In genomic region chr14:101843665-101844064, GRCh38 we compare ENCODE assay signal across 9 cellular contexts.
DNase-seq lines count a peak whose midpoint lies in the region; ATAC-seq, FAIRE-seq and TF ChIP-seq lines count a peak whose summit lies in the region.
"Had no signal": no experiment of that assay in that cellular context is flagged by ENCODE, and none has a peak within 500 bp of the region (broad histone marks: within the 10 kb centered on the region; RNA-seq: fewer than 3 reads in every experiment).

No MANE protein-coding gene starts in this region.

- no CpG with 5 or more reads among the region's 7 CpGs for WGBS in H9 (ENCODE audit: extremely low coverage, insufficient read length, low lambda C conversion rate)
- 73% methylated on average over 7 of the region's 7 CpGs for WGBS in K562 (ENCODE audit: insufficient coverage, low coverage, missing lambda C conversion rate)

- H4K20me1 ChIP-seq in H9 (ENCODE audit: control insufficient read depth, insufficient read depth, insufficient read length), result no peaks in the 10 kb centered on the region
- H4K20me1 ChIP-seq in K562 (replicated peaks; ENCODE audit: control insufficient read depth, insufficient read depth, low read length), result peaks cover 22% of the 10 kb centered on the region; the same call in 1 of the 2 replicates

- no peak overlapping the region for H3K27ac ChIP-seq in H9 (ENCODE audit: insufficient read length, low read depth, low read length)
- H3K27ac ChIP-seq in K562 (ENCODE audit: extremely low read depth, low read depth, low read length), result no peak overlapping the region

- no peak overlapping the region for H4K8ac ChIP-seq in H9 (replicated peaks; ENCODE audit: insufficient read length, low read depth, low read length)

- no peak; the same call in 2 of the 3 replicates for ATAC-seq in K562
- ATAC-seq: left colon had no signal

- H3K79me2 ChIP-seq in H9 (ENCODE audit: insufficient read depth, low read length) (no peaks in the 10 kb centered on the region), K562 (ENCODE audit: control insufficient read depth, insufficient read depth, low read length) (peaks cover 69% of the 10 kb centered on the region)

- H3K4me1 Mint-ChIP-seq in H9, result peaks cover 24 to 28% of the 10 kb centered on the region in 2 experiments

- no peak overlapping the region for H2AK5ac ChIP-seq in H9 (ENCODE audit: insufficient read length, low read length)

- H3K9me3 ChIP-seq in H9 (ENCODE audit: control insufficient read depth, low read depth, low read length) (no peaks in the 10 kb centered on the region), K562 (replicated peaks; ENCODE audit: control insufficient read depth, insufficient read depth, low read depth, low read length) (no peaks in the 10 kb centered on the region)

- FAIRE-seq in GM12892 (lab: Jason Lieb, UNC), result peak; percentile 53
- FAIRE-seq in K562 (lab: Jason Lieb, UNC), result no peak

- H3K36me3 Mint-ChIP-seq in H9 (ENCODE audit: insufficient read depth in 1 of 3, low read depth in 3 of 3), result peaks cover 0 to 3% (median 0%) of the 10 kb centered on the region in 3 experiments; a peak in 1 of 7 replicates

- no peak overlapping the region for H2BK20ac ChIP-seq in H9 (ENCODE audit: low read depth, low read length, poor library complexity, severe bottlenecking)

- H3K4me3 ChIP-seq in K562, result no peak overlapping the region

- H3K14ac ChIP-seq in H9 (ENCODE audit: insufficient read depth, low read length), result no peak overlapping the region

- H3K9me1 ChIP-seq in K562 (ENCODE audit: control insufficient read depth, insufficient read depth, low read length), result peaks cover 3% of the 10 kb centered on the region

- no peaks in the 10 kb centered on the region for H3K27me3 Mint-ChIP-seq in H9 (ENCODE audit: low read depth)

- no peak overlapping the region for H2BK120ac ChIP-seq in H9 (ENCODE audit: low read depth, low read length, poor library complexity, severe bottlenecking)

- in situ Hi-C loops in K562 (cut with MboI), result no loop called here

- H3K36me3 ChIP-seq in K562 (ENCODE audit: control insufficient read depth, insufficient read depth, low read length), result peaks cover 55% of the 10 kb centered on the region

- H3K23me2 ChIP-seq in H9 (ENCODE audit: insufficient read length, low read depth, low read length, poor library complexity, severe bottlenecking), result no peaks in the 10 kb centered on the region

- no peak overlapping the region for H3K56ac ChIP-seq in H9 (ENCODE audit: insufficient read length, low read depth, low read length)

- DNase-seq in GM12892 (ENCODE audit: insufficient read length), result no peak
- DNase-seq in H9, result no peak
- DNase-seq in OCI-M1 (lab: John Stamatoyannopoulos, UW), result peak; percentile 19
- DNase-seq in K562 (ENCODE audit: extremely low read depth in 1 of 4, low spot score in 3 of 4), result no peak
- DNase-seq in pons (ENCODE audit: low spot score), result peak; percentile 42
- DNase-seq in inferior parietal cortex (ENCODE audit: extremely low spot score), result no peak
- no peak for DNase-seq in NCI-H1436 (lab: John Stamatoyannopoulos, UW)
- no peak for DNase-seq in NCI-H82 treated with DMSO at 0.1 percent for 48 hours (lab: John Stamatoyannopoulos, UW; ENCODE audit: unreplicated experiment)

- no peak overlapping the region for H2BK12ac ChIP-seq in H9 (ENCODE audit: insufficient read length, low read depth, low read length)

- TF ChIP-seq CTCF in H9 (conservative IDR thresholded peaks at IDR 0.05) (peak; percentile 59), K562 (IDR thresholded peaks at IDR 0.05 in 2 of 3, conservative IDR thresholded peaks at IDR 0.05 in 1 of 3; ENCODE audit: insufficient read depth in 2 of 3, low read depth in 1 of 3, low read length in 3 of 3) (peak in 2 of 3 experiments; percentile 27 to 30; a peak in 2 of 6 replicates)

- POLR2A ChIA-PET in K562 (lab: Yijun Ruan, JAX), result no interaction called here

- no peak overlapping the region for H4K91ac ChIP-seq in H9 (ENCODE audit: insufficient read length, low read depth, low read length)

- H2BK15ac ChIP-seq in H9 (ENCODE audit: low read depth, low read length), result no peak overlapping the region

- peaks cover 4% of the 10 kb centered on the region; the same call in 1 of the 2 replicates for H3K4me1 ChIP-seq in H9 (ENCODE audit: insufficient read depth, low read length)
- peaks cover 0 to 11% of the 10 kb centered on the region in 2 experiments; a peak in 3 of 5 replicates for H3K4me1 ChIP-seq in K562 (replicated peaks in 1 of 2; ENCODE audit: control insufficient read depth in 2 of 2, insufficient read depth in 2 of 2, low read length in 2 of 2)

- CTCF ChIA-PET in K562 (lab: Yijun Ruan, JAX; ENCODE audit: low intra/inter-chr PET ratio), result no interaction called here

- TF ChIP-seq EP300 in K562 (IDR thresholded peaks at IDR 0.05; ENCODE audit: low read length), result no peak

- no peak overlapping the region for H3K4ac ChIP-seq in H9 (ENCODE audit: low read depth, low read length)

- H2BK5ac ChIP-seq in H9 (ENCODE audit: insufficient read length, low read length), result no peak overlapping the region

- H3K4me3 Mint-ChIP-seq in H9, result peak overlapping the region in 1 of 2 experiments; percentile 28; a peak in 1 of 5 replicates

- TF ChIP-seq RAD21 in K562 (CRISPR knock-in tag; conservative IDR thresholded peaks at IDR 0.05 in 1 of 2, IDR thresholded peaks at IDR 0.05 in 1 of 2), result peak in 1 of 2 experiments; percentile 32; a peak in 2 of 4 replicates

- H3K23ac ChIP-seq in H9 (ENCODE audit: insufficient read length, low read depth, low read length), result no peak overlapping the region

- H3K4me2 ChIP-seq in H9 (ENCODE audit: insufficient read depth, insufficient read length, low read length), result no peak overlapping the region
- H3K4me2 ChIP-seq in K562 (ENCODE audit: insufficient read depth, low read length), result no peak overlapping the region

- no peak overlapping the region for H3K18ac ChIP-seq in H9 (ENCODE audit: insufficient read length, low read depth, low read length)

- no peaks in the 10 kb centered on the region for H3K9me3 Mint-ChIP-seq in H9

- TF ChIP-seq POLR2A in GM12892 (IDR thresholded peaks at IDR 0.05; ENCODE audit: low read depth, low read length) (no peak), K562 (conservative IDR thresholded peaks at IDR 0.05) (no peak)

- peak overlapping the region in 1 of 3 experiments; percentile 54; a peak in 1 of 7 replicates for H3K27ac Mint-ChIP-seq in H9

- H2AFZ ChIP-seq in H9 (ENCODE audit: low read length) (no peak overlapping the region), K562 (ENCODE audit: low read depth, low read length) (no peak overlapping the region)

- peaks cover 3% of the 10 kb centered on the region for H3K79me1 ChIP-seq in H9 (ENCODE audit: insufficient read depth, low read depth, low read length, poor library complexity, severe bottlenecking)

- intact Hi-C loops in K562 (cut with micrococcal nuclease), result no loop called here

- H4K5ac ChIP-seq in H9 (ENCODE audit: insufficient read length, low read depth, low read length), result no peak overlapping the region

- no peak overlapping the region for H3T11ph ChIP-seq in H9 (ENCODE audit: low read length)

- no peak overlapping the region for H3K9ac ChIP-seq in H9 (ENCODE audit: extremely low read depth, insufficient read length, low read length)
- H3K9ac ChIP-seq in K562 (ENCODE audit: insufficient read depth in 1 of 2, low read depth in 2 of 2, low read length in 2 of 2), result no peak overlapping the region

- no TSS peak for BruUV-seq in K562 (replicated peaks; lab: Mats Ljungman, UMichigan)

- no peaks in the 10 kb centered on the region for H3K27me3 ChIP-seq in H9 (ENCODE audit: insufficient read depth, low read length)
- no peaks in the 10 kb centered on the region for H3K27me3 ChIP-seq in K562 (ENCODE audit: control insufficient read depth in 2 of 2, insufficient read depth in 2 of 2, low read length in 2 of 2)

TF ChIP-seq in K562, 482 proteins besides CTCF, POLR2A, EP300 and RAD21:
- TF ChIP-seq YBX1 (IDR thresholded peaks at IDR 0.05), result no peak
- no peak for TF ChIP-seq KDM1A (IDR thresholded peaks at IDR 0.05)
- TF ChIP-seq E2F1 (CRISPR knock-in tag; IDR thresholded peaks at IDR 0.05), result no peak
- TF ChIP-seq HMGXB4 (CRISPR knock-in tag; IDR thresholded peaks at IDR 0.05), result no peak
- TF ChIP-seq ZFX (CRISPR knock-in tag; IDR thresholded peaks at IDR 0.05), result no peak
TF ChIP-seq in K562: peak in this region for 0.

Comparison
In these comparisons a context has a peak if more than half of its experiments do, and no peak if none do; other contexts are left out.
1. DNase-seq: peak in OCI-M1 (single experiment) and pons (single experiment); none in GM12892 (single experiment), H9 (single experiment), K562 (0 of 4), inferior parietal cortex (single experiment), NCI-H1436 (single experiment) and NCI-H82 treated with DMSO at 0.1 percent for 48 hours (single experiment).